17 cellular contexts compared by ENCODE assay signal in genomic region chr9:108136646-108137045, GRCh38.
DNase-seq lines count a peak whose midpoint lies in the region; ATAC-seq, FAIRE-seq and TF ChIP-seq lines count a peak whose summit lies in the region.
"Had no signal": no experiment of that assay in that cellular context is flagged by ENCODE, and none has a peak within 500 bp of the region (broad histone marks: within the 10 kb centered on the region; RNA-seq: fewer than 3 reads in every experiment).

No MANE protein-coding gene starts in this region.

- no peak overlapping the region for H2BK12ac ChIP-seq in H9 (ENCODE audit: insufficient read length, low read depth, low read length)

- no CpG with 5 or more reads among the region's 1 CpG for WGBS in H9 (ENCODE audit: extremely low coverage, insufficient read length, low lambda C conversion rate)
- WGBS in thyroid gland, 2 donors: 0 to 67% methylated on average over 1 of the region's 1 CpG
- WGBS in small intestine, 3 donors: 76 to 97% (median 89%) methylated on average over 1 of the region's 1 CpG

- no peak overlapping the region for H2BK120ac ChIP-seq in H9 (ENCODE audit: low read depth, low read length, poor library complexity, severe bottlenecking)

- no peaks in the 10 kb centered on the region for H3K36me3 ChIP-seq in thyroid gland
- H3K36me3 ChIP-seq in small intestine (ENCODE audit: control insufficient read depth in 2 of 2, insufficient read depth in 2 of 2, low read length in 2 of 2): no peaks in the 10 kb centered on the region

- H3K9me3 ChIP-seq in H9 (ENCODE audit: control insufficient read depth, low read depth, low read length) (no peaks in the 10 kb centered on the region), thyroid gland (no peaks in the 10 kb centered on the region), small intestine (ENCODE audit: control insufficient read depth, low read depth) (no peaks in the 10 kb centered on the region)

- no peak overlapping the region for H3K14ac ChIP-seq in H9 (ENCODE audit: insufficient read depth, low read length)

- no peak overlapping the region for H3T11ph ChIP-seq in H9 (ENCODE audit: low read length)

- H3K27me3 ChIP-seq in H9 (ENCODE audit: insufficient read depth, low read length) (no peaks in the 10 kb centered on the region), thyroid gland (no peaks in the 10 kb centered on the region), small intestine (ENCODE audit: control insufficient read depth in 2 of 2, insufficient read depth in 2 of 2, low read length in 2 of 2) (no peaks in the 10 kb centered on the region)

- H3K36me3 Mint-ChIP-seq in H9 (ENCODE audit: insufficient read depth in 1 of 3, low read depth in 3 of 3): no peaks in the 10 kb centered on the region; a peak in 1 of 7 replicates

- H4K20me1 ChIP-seq in H9 (ENCODE audit: control insufficient read depth, insufficient read depth, insufficient read length): no peaks in the 10 kb centered on the region

- no peak overlapping the region for H3K18ac ChIP-seq in H9 (ENCODE audit: insufficient read length, low read depth, low read length)

- H3K4me2 ChIP-seq in H9 (ENCODE audit: insufficient read depth, insufficient read length, low read length): no peak overlapping the region

- TF ChIP-seq POLR2A in thyroid gland (IDR thresholded peaks at IDR 0.05): no peak

- H3K4me3 Mint-ChIP-seq in H9: no peak overlapping the region
- H3K4me3 Mint-ChIP-seq: B cell; CD4-positive, alpha-beta T cell had no signal

- no peaks in the 10 kb centered on the region for H3K23me2 ChIP-seq in H9 (ENCODE audit: insufficient read length, low read depth, low read length, poor library complexity, severe bottlenecking)

- no peak overlapping the region for H2BK5ac ChIP-seq in H9 (ENCODE audit: insufficient read length, low read length)

- no peak overlapping the region for H2AK5ac ChIP-seq in H9 (ENCODE audit: insufficient read length, low read length)

- ATAC-seq in HG03442 (IDR thresholded peaks at IDR 0.05; ENCODE audit: unreplicated experiment): no peak
- ATAC-seq: GM12878 had no signal

- H4K8ac ChIP-seq in H9 (replicated peaks; ENCODE audit: insufficient read length, low read depth, low read length): no peak overlapping the region

- H3K4me3 ChIP-seq in thyroid gland (replicated peaks in 1 of 3): no peak overlapping the region
- H3K4me3 ChIP-seq in small intestine (ENCODE audit: low read depth in 1 of 2, low read length in 2 of 2): no peak overlapping the region
- H3K4me3 ChIP-seq: GM12878, GM23248 had no signal

- H3K79me1 ChIP-seq in H9 (ENCODE audit: insufficient read depth, low read depth, low read length, poor library complexity, severe bottlenecking): no peaks in the 10 kb centered on the region

- H3K9ac ChIP-seq in H9 (ENCODE audit: extremely low read depth, insufficient read length, low read length): no peak overlapping the region
- H3K9ac ChIP-seq: GM23248 had no signal

- H3K27ac ChIP-seq in H9 (ENCODE audit: insufficient read length, low read depth, low read length): no peak overlapping the region
- no peak overlapping the region for H3K27ac ChIP-seq in thyroid gland
- H3K27ac ChIP-seq in small intestine (ENCODE audit: low read depth in 1 of 2, low read length in 1 of 2): no peak overlapping the region
- H3K27ac ChIP-seq: GM23248 had no signal

- no peak overlapping the region for H4K91ac ChIP-seq in H9 (ENCODE audit: insufficient read length, low read depth, low read length)

- H3K4ac ChIP-seq in H9 (ENCODE audit: low read depth, low read length): no peak overlapping the region

- H3K4me1 ChIP-seq in H9 (ENCODE audit: insufficient read depth, low read length): peaks cover 4% of the 10 kb centered on the region; the same call in 1 of the 2 replicates
- peaks cover 0 to under 1% of the 10 kb centered on the region in 2 donors for H3K4me1 ChIP-seq in thyroid gland
- H3K4me1 ChIP-seq in small intestine (ENCODE audit: control insufficient read depth in 2 of 2, insufficient read depth in 1 of 2, low read depth in 1 of 2, low read length in 1 of 2): no peaks in the 10 kb centered on the region

- H2AFZ ChIP-seq in H9 (ENCODE audit: low read length): no peak overlapping the region
- H2AFZ ChIP-seq: GM23248 had no signal

- H4K5ac ChIP-seq in H9 (ENCODE audit: insufficient read length, low read depth, low read length): no peak overlapping the region

- H2BK15ac ChIP-seq in H9 (ENCODE audit: low read depth, low read length): no peak overlapping the region

- peaks cover 21 to 24% of the 10 kb centered on the region in 2 experiments for H3K4me1 Mint-ChIP-seq in H9
- H3K4me1 Mint-ChIP-seq: B cell had no signal

- no peak overlapping the region for H3K56ac ChIP-seq in H9 (ENCODE audit: insufficient read length, low read depth, low read length)

- TF ChIP-seq CTCF in H9 (conservative IDR thresholded peaks at IDR 0.05) (no peak), thyroid gland (IDR thresholded peaks at IDR 0.05) (no peak)

- no peak overlapping the region for H3K27ac Mint-ChIP-seq in H9
- H3K27ac Mint-ChIP-seq: B cell; CD4-positive, alpha-beta T cell had no signal

- H3K27me3 Mint-ChIP-seq in H9 (ENCODE audit: low read depth): no peaks in the 10 kb centered on the region; the same call in 1 of the 2 replicates
- H3K27me3 Mint-ChIP-seq: CD4-positive, alpha-beta T cell had no signal

- H3K79me2 ChIP-seq in H9 (ENCODE audit: insufficient read depth, low read length): no peaks in the 10 kb centered on the region

- FAIRE-seq in small intestine (lab: Jason Lieb, UNC): no peak
- FAIRE-seq: GM12878, GM18507, H54 had no signal

- DNase-seq in H9 (no peak), fibroblast of gingiva (ENCODE audit: low read depth) (peak; percentile 52), fibroblast of the conjunctiva (ENCODE audit: low read depth) (peak; percentile 13), NOMO-1 treated with DMSO at 0.1 percent for 48 hours (lab: John Stamatoyannopoulos, UW; ENCODE audit: unreplicated experiment) (no peak), thyroid gland (no peak), small intestine (no peak)
- DNase-seq: ACHN; C1 segment of cervical spinal cord; Calu3; CD4-positive, alpha-beta T cell; DMS 273 treated with DMSO at 0.1 percent for 48 hours; GM23248 had no signal

- H3K9me3 Mint-ChIP-seq in H9: no peaks in the 10 kb centered on the region

- intact Hi-C loops in thyroid gland (cut with DNase I): no loop called here

- no peak overlapping the region for H3K23ac ChIP-seq in H9 (ENCODE audit: insufficient read length, low read depth, low read length)

- H2BK20ac ChIP-seq in H9 (ENCODE audit: low read depth, low read length, poor library complexity, severe bottlenecking): peak overlapping the region; percentile 33

Comparison
In these comparisons a context has a peak if more than half of its experiments do, and no peak if none do; other contexts are left out.
1. DNase-seq: peak in fibroblast of gingiva (single experiment) and fibroblast of the conjunctiva (single experiment); none in H9 (single experiment), NOMO-1 treated with DMSO at 0.1 percent for 48 hours (single experiment), thyroid gland (0 of 2) and small intestine (single experiment).